Comparison of ENCODE assay signal across 10 cellular contexts in genomic region chr7:100802951-100803350, GRCh38. TPM values are rescaled to one million over a fixed set of nuclear protein-coding genes. Genes with fewer than 3 reads are reported as not detected.
DNase-seq lines count a peak whose midpoint lies in the region; ATAC-seq, FAIRE-seq and TF ChIP-seq lines count a peak whose summit lies in the region.
"Had no signal": no experiment of that assay in that cellular context is flagged by ENCODE, and none has a peak within 500 bp of the region (broad histone marks: within the 10 kb centered on the region; RNA-seq: fewer than 3 reads in every experiment).

No MANE protein-coding gene starts in this region.

- H3K79me2 ChIP-seq in keratinocyte (ENCODE audit: control insufficient read depth, insufficient read depth, low read length) = no peaks in the 10 kb centered on the region

- H3K4me1 ChIP-seq in keratinocyte (ENCODE audit: control insufficient read depth, extremely low read depth, insufficient read depth, low read length) (peaks cover 43% of the 10 kb centered on the region), spleen (peaks cover 18 to 81% (median 51%) of the 10 kb centered on the region in 6 donors)

- H3K27me3 Mint-ChIP-seq in effector memory CD8-positive, alpha-beta T cell = peaks cover 28 to 32% of the 10 kb centered on the region in 2 donors

- no peaks in the 10 kb centered on the region for H3K36me3 Mint-ChIP-seq in effector memory CD8-positive, alpha-beta T cell (ENCODE audit: insufficient read depth)

- H3K27ac ChIP-seq in RWPE1 = peak overlapping the region; percentile 99
- H3K27ac ChIP-seq in keratinocyte (ENCODE audit: control insufficient read depth, insufficient read depth, low read length) = peak overlapping the region; percentile 73
- peak overlapping the region in 6 of 8 donors; percentile 32 to 82 (median 70) for H3K27ac ChIP-seq in spleen

- 45 to 49% (median 46%) methylated on average over 3 to 4 of the region's 4 CpGs for WGBS in spleen, 5 donors

- peak overlapping the region; percentile 49 for H3K9ac ChIP-seq in keratinocyte (ENCODE audit: control insufficient read depth, extremely low read depth, insufficient read depth, low read length)

- H3K27me3 ChIP-seq in keratinocyte (ENCODE audit: control insufficient read depth, extremely low read depth, insufficient read depth, low read length) = no peaks in the 10 kb centered on the region
- peaks cover 0 to 8% (median 0%) of the 10 kb centered on the region in 7 donors for H3K27me3 ChIP-seq in spleen (replicated peaks in 1 of 7)

- H3K4me3 ChIP-seq in keratinocyte (ENCODE audit: control insufficient read depth in 2 of 3, extremely low read depth in 1 of 3, insufficient read depth in 2 of 3, low read depth in 1 of 3, low read length in 3 of 3) (no peak overlapping the region), spleen (peak overlapping the region in 4 of 8 donors; percentile 15 to 60 (median 28))

- H4K20me1 ChIP-seq in keratinocyte (ENCODE audit: control insufficient read depth, extremely low read depth, insufficient read depth, low read length) = no peaks in the 10 kb centered on the region

- no peak for TF ChIP-seq POLR2A in spleen (IDR thresholded peaks at IDR 0.05)

- intact Hi-C loops in spleen (cut with DNase I; ENCODE audit: low total_unique reads) = no loop called here

- H3K27ac Mint-ChIP-seq in effector memory CD8-positive, alpha-beta T cell = no peak overlapping the region

- H3K9me3 Mint-ChIP-seq in effector memory CD8-positive, alpha-beta T cell = no peaks in the 10 kb centered on the region
- H3K9me3 Mint-ChIP-seq: activated T-cell treated with anti-CD3 and anti-CD28 coated beads, Interleukin-2, amount 50 U/mL, for 4 hours had no signal

- H3K4me1 Mint-ChIP-seq in effector memory CD8-positive, alpha-beta T cell (ENCODE audit: low read depth in 2 of 2) = peaks cover 0 to 6% of the 10 kb centered on the region in 2 donors

- TF ChIP-seq CTCF in RWPE1 (conservative IDR thresholded peaks at IDR 0.05; ENCODE audit: low read depth) = no peak
- TF ChIP-seq CTCF in keratinocyte (optimal IDR thresholded peaks at IDR 0.05 in 1 of 3, IDR thresholded peaks at IDR 0.05 in 1 of 3, conservative IDR thresholded peaks at IDR 0.05 in 1 of 3; ENCODE audit: extremely low read depth in 1 of 3, insufficient read depth in 2 of 3, low read length in 3 of 3) = no peak
- no peak for TF ChIP-seq CTCF in spleen (IDR thresholded peaks at IDR 0.05 in 8 of 11, conservative IDR thresholded peaks at IDR 0.05 in 3 of 11)

- peaks cover 22 to 34% of the 10 kb centered on the region in 2 experiments for H3K36me3 ChIP-seq in keratinocyte (ENCODE audit: control insufficient read depth in 2 of 2, extremely low read depth in 1 of 2, insufficient read depth in 2 of 2, low read length in 2 of 2)
- H3K36me3 ChIP-seq in spleen = peaks cover 0 to 42% (median 23%) of the 10 kb centered on the region in 6 donors

- DNase-seq in RWPE1 (ENCODE audit: low spot score) (no peak), keratinocyte (ENCODE audit: low read depth, low spot score) (no peak), spleen (no peak), HTR-8/SVneo (ENCODE audit: insufficient read length, low spot score) (no peak)
- DNase-seq in effector memory CD8-positive, alpha-beta T cell = no peak
- no peak for DNase-seq in stimulated activated CD4-positive, alpha-beta T cell treated with anti-CD3 and anti-CD28 coated beads, Interleukin-1b, Interleukin-23, amount 100 ng/mL, for 48 hours
- DNase-seq in stimulated activated CD4-positive, alpha-beta T cell treated with anti-CD3 and anti-CD28 coated beads, Interleukin-2, amount 100 ng/mL, for 24 hours = no peak
- DNase-seq: activated T-cell treated with anti-CD3 and anti-CD28 coated beads, Interleukin-2, amount 50 U/mL, for 4 hours; T-helper 9 cell had no signal

- no peak for FAIRE-seq in keratinocyte (lab: Jason Lieb, UNC)
- FAIRE-seq in HTR-8/SVneo (lab: Jason Lieb, UNC) = no peak

- H2AFZ ChIP-seq in keratinocyte (ENCODE audit: control insufficient read depth, low read length) = no peak overlapping the region

- no peaks in the 10 kb centered on the region for H3K9me3 ChIP-seq in keratinocyte (ENCODE audit: control insufficient read depth, low read depth, low read length)
- H3K9me3 ChIP-seq in spleen = no peaks in the 10 kb centered on the region

- peak; percentile 4 for ATAC-seq in GM21723 (IDR thresholded peaks at IDR 0.05; ENCODE audit: unreplicated experiment)
- ATAC-seq in effector memory CD8-positive, alpha-beta T cell (replicated peaks) = no peak

- H3K9me1 ChIP-seq in keratinocyte (ENCODE audit: control insufficient read depth, extremely low read depth, insufficient read depth, low read length) = no peaks in the 10 kb centered on the region

- POLR2A ChIA-PET in RWPE1 (lab: Yijun Ruan, JAX; ENCODE audit: low non-redundant PET) = interaction anchor here (1.0 kb wide), 1 partner anchor 24 kb away, joined by 3 read pairs; the partner anchor contains the start of gene EPHB4

- dilution Hi-C loops in keratinocyte (cut with MboI; ENCODE audit: extremely low pct_ligation_motif_present, low sequenced_read_pairs) = no loop called here

- peak overlapping the region; percentile 71 for H3K4me2 ChIP-seq in keratinocyte (ENCODE audit: control insufficient read depth, extremely low read depth, insufficient read depth, low read depth, low read length)

- CTCF ChIA-PET in RWPE1 (lab: Yijun Ruan, JAX) = interaction anchor here (0.7 to 2.5 kb wide), 4 partner anchors 24 to 83 kb away, joined by 3 to 16 read pairs (median 6); partner anchors contain the start of genes EPHB4, EPO and SLC12A9

- peak overlapping the region in 1 of 2 donors; percentile 26 for H3K4me3 Mint-ChIP-seq in effector memory CD8-positive, alpha-beta T cell
- H3K4me3 Mint-ChIP-seq: activated T-cell treated with anti-CD3 and anti-CD28 coated beads, Interleukin-2, amount 50 U/mL, for 4 hours had no signal

RNA-seq across cellular contexts. Expression of gene EPHB4, which starts 24.4 kb away (rescaled TPM):
- polyA plus RNA-seq in keratinocyte (61.4 to 74.5 TPM (median 71.4 TPM) in 3 replicates), spleen (10 to 100 TPM; 14.8 to 34.7 (median 21.4) TPM)
- 39.6 TPM for polyA plus RNA-seq in keratinocyte (2011; ENCODE audit: low read depth)
- 40.3 and 71.9 TPM in 2 replicates for polyA plus RNA-seq in keratinocyte (2011; cell fraction: cytosol; rRNA removed)
- 136 and 142 TPM in 2 replicates for polyA plus RNA-seq in keratinocyte (2011; cell fraction: nucleus; rRNA removed)
- polyA plus RNA-seq in keratinocyte (2012; ENCODE audit: low replicate concordance) = 60.3 and 68.0 TPM in 2 replicates
- 120 to 261 TPM (median 124 TPM) in 3 replicates for polyA minus RNA-seq in keratinocyte
- polyA minus RNA-seq in keratinocyte (2011; cell fraction: cytosol; rRNA and poly(A)+ RNA removed) = 138 TPM
- polyA minus RNA-seq in keratinocyte (2011; cell fraction: nucleus; rRNA and poly(A)+ RNA removed) = 96.2 and 105 TPM in 2 replicates
- total RNA-seq in spleen = 100 to 1,000 TPM in 5 of 7 donors, 10 to 100 TPM in 2; 82.9 to 157 (median 109) TPM

RNA-seq across cellular contexts. Expression of gene SLC12A9, which starts 49.6 kb away (rescaled TPM):
- polyA plus RNA-seq in keratinocyte = 14.5 to 24.9 TPM (median 19.8 TPM) in 3 replicates
- 2.7 TPM for polyA plus RNA-seq in keratinocyte (2011; ENCODE audit: low read depth)
- polyA plus RNA-seq in keratinocyte (2011; cell fraction: cytosol; rRNA removed) = 3.7 and 8.3 TPM in 2 replicates
- 55.8 and 64.8 TPM in 2 replicates for polyA plus RNA-seq in keratinocyte (2011; cell fraction: nucleus; rRNA removed)
- polyA plus RNA-seq in keratinocyte (2012; ENCODE audit: low replicate concordance) = 10.5 and 21.0 TPM in 2 replicates
- polyA minus RNA-seq in keratinocyte = 21.7 to 43.2 TPM (median 31.8 TPM) in 3 replicates
- polyA minus RNA-seq in keratinocyte (2011; cell fraction: cytosol; rRNA and poly(A)+ RNA removed) = 13.6 TPM
- polyA minus RNA-seq in keratinocyte (2011; cell fraction: nucleus; rRNA and poly(A)+ RNA removed) = 30.8 and 32.0 TPM in 2 replicates
- 100 to 1,000 TPM in 1 of 7 donors, 10 to 100 TPM in 6; 34.4 to 109 (median 55.7) TPM for total RNA-seq in spleen
- 10 to 100 TPM; 17.0 to 48.4 (median 39.3) TPM for polyA plus RNA-seq in spleen
